10 cellular contexts compared by ENCODE assay signal in genomic region chr1:65165269-65166002, GRCh38. TPM values are rescaled to one million over a fixed set of nuclear protein-coding genes. Genes with fewer than 3 reads are reported as not detected.
DNase-seq lines count a peak whose midpoint lies in the region; ATAC-seq and TF ChIP-seq lines count a peak whose summit lies in the region.
"Had no signal": no experiment of that assay in that cellular context is flagged by ENCODE, and none has a peak within 500 bp of the region (broad histone marks: within the 10 kb centered on the region; RNA-seq: fewer than 3 reads in every experiment).

No MANE protein-coding gene starts in this region.

- peaks cover 27% of the 10 kb centered on the region for H4K20me1 ChIP-seq in neural progenitor cell (ENCODE audit: low read depth)

- TF ChIP-seq CTCF in neural progenitor cell (IDR thresholded peaks at IDR 0.05), result no peak

- H3K4me1 ChIP-seq in neural progenitor cell, result peaks cover 4% of the 10 kb centered on the region
- H3K4me1 ChIP-seq: adrenal gland had no signal

- peak; percentile 78 for ATAC-seq in HG02938 (IDR thresholded peaks at IDR 0.05; ENCODE audit: unreplicated experiment)

- H3K4me3 ChIP-seq in neural progenitor cell, result no peak overlapping the region
- H3K4me3 ChIP-seq: adrenal gland, thoracic aorta had no signal

- peak; percentile 38 for DNase-seq in GM19240 (ENCODE audit: insufficient read length, low spot score)
- peak; percentile 97 for DNase-seq in NOMO-1 treated with DMSO at 0.1 percent for 48 hours (lab: John Stamatoyannopoulos, UW; ENCODE audit: unreplicated experiment)
- no peak for DNase-seq in neural progenitor cell (ENCODE audit: low spot score)
- no peak for DNase-seq in stimulated activated CD4-positive, alpha-beta T cell treated with anti-CD3 and anti-CD28 coated beads, Interleukin-4, amount 100 ng/mL, for 1 hour
- no peak for DNase-seq in A172 (ENCODE audit: low spot score)
- no peak for DNase-seq in NCI-H2081 treated with DMSO at 0.1 percent for 48 hours (lab: John Stamatoyannopoulos, UW)
- no peak for DNase-seq in NCI-H1092 treated with DMSO at 0.1 percent for 48 hours (lab: John Stamatoyannopoulos, UW)

- no peak overlapping the region for H3K27ac ChIP-seq in neural progenitor cell
- H3K27ac ChIP-seq: adrenal gland, thoracic aorta had no signal

- H3K9me3 Mint-ChIP-seq in neural progenitor cell, result peaks cover 2% of the 10 kb centered on the region

- H2AFZ ChIP-seq in neural progenitor cell (replicated peaks), result no peak overlapping the region

- no peak overlapping the region for H3K9ac ChIP-seq in neural progenitor cell

- H3K9me3 ChIP-seq in neural progenitor cell (ENCODE audit: low read depth), result no peaks in the 10 kb centered on the region
- H3K9me3 ChIP-seq: adrenal gland, thoracic aorta had no signal

- H3K4me2 ChIP-seq in neural progenitor cell, result no peak overlapping the region

- no peaks in the 10 kb centered on the region for H3K27me3 ChIP-seq in neural progenitor cell
- H3K27me3 ChIP-seq: adrenal gland had no signal

- H3K4me1 Mint-ChIP-seq in neural progenitor cell, result peaks cover 35% of the 10 kb centered on the region

- H3K79me2 ChIP-seq in neural progenitor cell (ENCODE audit: low read depth), result no peaks in the 10 kb centered on the region

- no peaks in the 10 kb centered on the region for H3K36me3 ChIP-seq in neural progenitor cell
- H3K36me3 ChIP-seq: adrenal gland, thoracic aorta had no signal

- H3K27ac Mint-ChIP-seq in neural progenitor cell, result peak overlapping the region; percentile 21

- peaks cover 2% of the 10 kb centered on the region for H3K27me3 Mint-ChIP-seq in neural progenitor cell (ENCODE audit: insufficient read depth, low read depth)

- no peaks in the 10 kb centered on the region for H3F3A ChIP-seq in neural progenitor cell (ENCODE audit: low read depth)

- peaks cover 13% of the 10 kb centered on the region for H3K36me3 Mint-ChIP-seq in neural progenitor cell

- H3K4me3 Mint-ChIP-seq in neural progenitor cell, result peak overlapping the region; percentile 30

RNA-seq across cellular contexts. Expression of gene AK4, which starts 17.4 kb away (rescaled TPM):
- 28.8 and 31.5 TPM in 2 replicates for total RNA-seq in neural progenitor cell (ENCODE audit: low replicate concordance)
- total RNA-seq in A172 (2014; rRNA removed; shearing (Covaris generic)), result 6.8 and 8.9 TPM in 2 replicates

Comparison
In these comparisons a context has a peak if more than half of its experiments do, and no peak if none do; other contexts are left out.
1. DNase-seq: peak in GM19240 (single experiment) and NOMO-1 treated with DMSO at 0.1 percent for 48 hours (single experiment); none in neural progenitor cell (single experiment), stimulated activated CD4-positive, alpha-beta T cell treated with anti-CD3 and anti-CD28 coated beads, Interleukin-4, amount 100 ng/mL, for 1 hour (single experiment), A172 (single experiment), NCI-H2081 treated with DMSO at 0.1 percent for 48 hours (single experiment) and NCI-H1092 treated with DMSO at 0.1 percent for 48 hours (single experiment).